1 cellular context compared by ENCODE assay signal in the genomic region with DNA sequence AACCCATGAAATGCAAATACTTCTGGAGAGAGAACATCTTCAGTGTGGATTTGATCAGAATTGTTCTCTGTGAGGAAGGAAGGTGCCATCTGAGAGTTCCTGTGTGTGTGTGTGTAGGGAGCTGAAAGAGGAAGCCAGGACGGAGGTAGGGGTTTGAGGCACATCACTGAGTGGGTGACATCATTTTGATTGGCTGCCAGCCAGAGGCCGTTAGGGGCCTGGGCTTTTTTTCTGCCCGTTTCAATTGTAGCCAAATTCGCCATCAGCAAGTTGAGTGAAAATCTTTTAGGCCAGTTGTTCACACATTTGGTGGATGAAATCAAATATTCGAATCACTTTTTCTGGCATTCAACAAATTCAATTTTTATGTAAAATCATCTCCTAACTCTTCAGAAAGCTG.
TF ChIP-seq lines count a peak whose summit lies in the region.

No MANE protein-coding gene starts in this region.

TF ChIP-seq in H1, 55 proteins besides CTCF, POLR2A, EP300 and RAD21 (continued from another document):
- TF ChIP-seq, protein P1, sequence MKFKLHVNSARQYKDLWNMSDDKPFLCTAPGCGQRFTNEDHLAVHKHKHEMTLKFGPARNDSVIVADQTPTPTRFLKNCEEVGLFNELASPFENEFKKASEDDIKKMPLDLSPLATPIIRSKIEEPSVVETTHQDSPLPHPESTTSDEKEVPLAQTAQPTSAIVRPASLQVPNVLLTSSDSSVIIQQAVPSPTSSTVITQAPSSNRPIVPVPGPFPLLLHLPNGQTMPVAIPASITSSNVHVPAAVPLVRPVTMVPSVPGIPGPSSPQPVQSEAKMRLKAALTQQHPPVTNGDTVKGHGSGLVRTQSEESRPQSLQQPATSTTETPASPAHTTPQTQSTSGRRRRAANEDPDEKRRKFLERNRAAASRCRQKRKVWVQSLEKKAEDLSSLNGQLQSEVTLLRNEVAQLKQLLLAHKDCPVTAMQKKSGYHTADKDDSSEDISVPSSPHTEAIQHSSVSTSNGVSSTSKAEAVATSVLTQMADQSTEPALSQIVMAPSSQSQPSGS (IDR thresholded peaks at IDR 0.05; ENCODE audit: low read length): peak; percentile 77; the same call in 1 of the 2 replicates
- TF ChIP-seq POU5F1 (IDR thresholded peaks at IDR 0.05; ENCODE audit: low read depth, low read length): no peak
TF ChIP-seq in H1: peak in this region for 3.
